22 cellular contexts compared by ENCODE assay signal in genomic region chr12:59850268-59850667, GRCh38.
"Had no signal": no experiment of that assay in that cellular context is flagged by ENCODE, and none has a peak within 500 bp of the region (broad histone marks: within the 10 kb centered on the region; RNA-seq: fewer than 3 reads in every experiment).

No MANE protein-coding gene starts in this region.

- H3K27me3 Mint-ChIP-seq: activated B cell treated with CpG ODN at 0.5 μM for 24 hours; activated CD4-positive, alpha-beta memory T cell treated with anti-CD3 and anti-CD28 coated beads for 36 hours; activated naive CD8-positive, alpha-beta T cell treated with anti-CD3 and anti-CD28 coated beads, Interleukin-2, amount 50 U/mL, for 24 hours had no signal

- H3K27ac Mint-ChIP-seq: activated B cell treated with CpG ODN at 0.5 μM for 24 hours; activated CD4-positive, alpha-beta memory T cell treated with anti-CD3 and anti-CD28 coated beads for 36 hours; activated CD4-positive, alpha-beta T cell treated with anti-CD3 and anti-CD28 coated beads, Interleukin-2, amount 10 ng/mL, durations not matched to agents 7 days and 5 days; activated naive CD4-positive, alpha-beta T cell treated with anti-CD3 and anti-CD28 coated beads, Interleukin-2, amount 50 U/mL, for 72 hours; activated naive CD8-positive, alpha-beta T cell treated with anti-CD3 and anti-CD28 coated beads, Interleukin-2, amount 50 U/mL, for 24 hours; T-helper 17 cell had no signal

- DNase-seq: activated B cell treated with CpG ODN at 0.5 μM for 24 hours; activated CD4-positive, alpha-beta memory T cell treated with anti-CD3 and anti-CD28 coated beads for 36 hours; activated CD4-positive, alpha-beta T cell treated with anti-CD3 and anti-CD28 coated beads, Interleukin-2, amount 10 ng/mL, durations not matched to agents 7 days and 5 days; activated CD8-positive, alpha-beta memory T cell treated with anti-CD3 and anti-CD28 coated beads for 24 hours; activated effector memory CD4-positive, alpha-beta T cell treated with anti-CD3 and anti-CD28 coated beads, Interleukin-2, amount 50 U/mL, for 16 hours; activated naive CD4-positive, alpha-beta T cell treated with Interleukin-2 at 50 U/mL for 16 hours; activated naive CD8-positive, alpha-beta T cell treated with anti-CD3 and anti-CD28 coated beads, Interleukin-2, amount 50 U/mL, for 24 hours; activated T-cell treated with anti-CD3 and anti-CD28 coated beads, Interleukin-2, amount 50 U/mL, for 4 hours; amniotic stem cell; body of pancreas; central memory CD4-positive, alpha-beta T cell; MM.1S; NCI-H1105; NCI-H1436; NCI-H1694 treated with DMSO at 0.1 percent for 48 hours; NCI-H2081; NCI-H748 treated with DMSO at 0.1 percent for 48 hours; SIG-M5; T-helper 17 cell; T-helper 9 cell had no signal

- H3K4me1 Mint-ChIP-seq: activated B cell treated with CpG ODN at 0.5 μM for 24 hours; activated CD4-positive, alpha-beta T cell treated with anti-CD3 and anti-CD28 coated beads, Interleukin-2, amount 10 ng/mL, durations not matched to agents 7 days and 5 days; activated naive CD8-positive, alpha-beta T cell treated with anti-CD3 and anti-CD28 coated beads, Interleukin-2, amount 50 U/mL, for 24 hours; T-helper 17 cell had no signal

- ATAC-seq: activated naive CD4-positive, alpha-beta T cell treated with anti-CD3 and anti-CD28 coated beads, Interleukin-2, amount 50 U/mL, for 72 hours; activated naive CD8-positive, alpha-beta T cell treated with anti-CD3 and anti-CD28 coated beads, Interleukin-2, amount 50 U/mL, for 24 hours; activated T-cell treated with anti-CD3 and anti-CD28 coated beads, Interleukin-2, amount 50 U/mL, for 4 hours; body of pancreas; T-helper 17 cell had no signal

- H3K27ac ChIP-seq: ascending aorta, body of pancreas had no signal

- H3K36me3 Mint-ChIP-seq: activated CD4-positive, alpha-beta memory T cell treated with anti-CD3 and anti-CD28 coated beads for 36 hours; activated naive CD4-positive, alpha-beta T cell treated with anti-CD3 and anti-CD28 coated beads, Interleukin-2, amount 50 U/mL, for 72 hours had no signal

- H3K9me3 Mint-ChIP-seq: activated CD4-positive, alpha-beta T cell treated with anti-CD3 and anti-CD28 coated beads, Interleukin-2, amount 10 ng/mL, durations not matched to agents 7 days and 5 days; activated naive CD4-positive, alpha-beta T cell treated with anti-CD3 and anti-CD28 coated beads, Interleukin-2, amount 50 U/mL, for 72 hours; activated naive CD8-positive, alpha-beta T cell treated with anti-CD3 and anti-CD28 coated beads, Interleukin-2, amount 50 U/mL, for 24 hours had no signal

- H3K4me3 Mint-ChIP-seq: activated B cell treated with CpG ODN at 0.5 μM for 24 hours; activated CD4-positive, alpha-beta memory T cell treated with anti-CD3 and anti-CD28 coated beads for 36 hours; activated CD4-positive, alpha-beta T cell treated with anti-CD3 and anti-CD28 coated beads, Interleukin-2, amount 10 ng/mL, durations not matched to agents 7 days and 5 days; activated naive CD8-positive, alpha-beta T cell treated with anti-CD3 and anti-CD28 coated beads, Interleukin-2, amount 50 U/mL, for 24 hours; activated T-cell treated with anti-CD3 and anti-CD28 coated beads, Interleukin-2, amount 50 U/mL, for 4 hours; T-helper 17 cell had no signal
